Comparison of ENCODE assay signal across 27 cellular contexts in the genomic region with DNA sequence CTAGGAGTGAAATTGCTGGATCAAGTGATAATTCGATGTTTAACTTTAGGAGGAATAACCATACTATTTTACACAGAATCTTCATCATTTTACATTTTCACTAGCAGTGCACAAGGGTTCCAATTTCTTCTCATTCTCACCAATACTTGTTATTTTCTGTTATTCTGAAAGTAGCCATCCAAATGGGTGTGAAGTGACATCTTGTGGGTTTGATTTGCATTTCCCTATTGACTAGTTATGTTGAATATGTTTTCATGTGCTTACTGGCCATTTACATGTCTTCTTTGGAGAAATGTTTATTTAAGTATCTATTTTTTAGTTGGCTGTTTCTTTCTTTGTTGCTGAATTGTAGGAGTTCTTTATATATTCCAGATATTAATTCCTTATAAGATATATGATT.
"Had no signal": no experiment of that assay in that cellular context is flagged by ENCODE, and none has a peak within 500 bp of the region (broad histone marks: within the 10 kb centered on the region; RNA-seq: fewer than 3 reads in every experiment).

No MANE protein-coding gene starts in this region.

- H3K27me3 ChIP-seq: neutrophil, ovary, right lobe of liver, sigmoid colon, stomach, thyroid gland, tibial nerve, upper lobe of left lung, vagina had no signal

- H2AFZ ChIP-seq: parathyroid adenoma had no signal

- DNase-seq: nephron progenitor cell; nucleus accumbens; ovary; posterior cingulate gyrus; psoas muscle; right cardiac atrium; right lobe of liver; sigmoid colon; small intestine; stimulated activated CD4-positive, alpha-beta T cell treated with anti-CD3 and anti-CD28 coated beads, Interleukin-15, amount 100 ng/mL, for 24 hours; stimulated activated CD4-positive, alpha-beta T cell treated with anti-CD3 and anti-CD28 coated beads, Interleukin-2, amount 100 ng/mL, for 24 hours; stimulated activated CD4-positive, alpha-beta T cell treated with anti-CD3 and anti-CD28 coated beads, Interleukin-2, amount 100 ng/mL, for 48 hours; stimulated activated CD4-positive, alpha-beta T cell treated with anti-CD3 and anti-CD28 coated beads, Interleukin-4, amount 100 ng/mL, for 24 hours; stimulated activated naive B cell treated with anti-CD40 and anti-IgM and Interleukin-4, amounts not matched to agents 10 μg/mL and 1 μg/mL and 100 μg/mL, for 72 hours; stimulated activated naive CD4-positive, alpha-beta T cell treated with Interleukin-2 at 50 U/mL for 16 hours; stomach; thyroid gland; trophoblast cell; upper lobe of left lung had no signal

- H3K36me3 ChIP-seq: neutrophil, ovary, right lobe of liver, sigmoid colon, stomach, thoracic aorta, thyroid gland, tibial nerve, upper lobe of left lung, vagina had no signal

- H3K27ac ChIP-seq: neutrophil, ovary, parathyroid adenoma, psoas muscle, right lobe of liver, sigmoid colon, stomach, thoracic aorta, thyroid gland, tibial nerve, upper lobe of left lung, vagina had no signal

- H3K4me1 ChIP-seq: parathyroid adenoma, psoas muscle, right lobe of liver, thyroid gland, upper lobe of left lung, vagina had no signal

- ATAC-seq: natural killer cell treated with Interleukin-12 subunit alpha and Interleukin-12 subunit beta and Interleukin-15 and Interleukin-18, amount 100 ng/mL, for 72 hours; psoas muscle; right cardiac atrium; right lobe of liver; stimulated activated effector memory CD8-positive, alpha-beta T cell treated with anti-CD3 and anti-CD28 coated beads, Interleukin-12 subunit alpha, Interleukin-12 subunit beta, amount 100 ng/mL, for 72 hours; stimulated activated naive B cell treated with anti-CD40 and anti-IgM and Interleukin-4, amounts not matched to agents 10 μg/mL and 1 μg/mL and 100 μg/mL, for 72 hours had no signal

- H3K4me3 ChIP-seq: ovary, psoas muscle, right lobe of liver, sigmoid colon, stomach, thoracic aorta, thyroid gland, tibial nerve, upper lobe of left lung, vagina had no signal

- H3K79me2 ChIP-seq: parathyroid adenoma had no signal

- FAIRE-seq: small intestine, urothelium cell line had no signal

- H3K9me3 ChIP-seq: neutrophil, ovary, psoas muscle, right lobe of liver, sigmoid colon, stomach, thoracic aorta, thyroid gland, tibial nerve, upper lobe of left lung, vagina had no signal
